In the genomic region with DNA sequence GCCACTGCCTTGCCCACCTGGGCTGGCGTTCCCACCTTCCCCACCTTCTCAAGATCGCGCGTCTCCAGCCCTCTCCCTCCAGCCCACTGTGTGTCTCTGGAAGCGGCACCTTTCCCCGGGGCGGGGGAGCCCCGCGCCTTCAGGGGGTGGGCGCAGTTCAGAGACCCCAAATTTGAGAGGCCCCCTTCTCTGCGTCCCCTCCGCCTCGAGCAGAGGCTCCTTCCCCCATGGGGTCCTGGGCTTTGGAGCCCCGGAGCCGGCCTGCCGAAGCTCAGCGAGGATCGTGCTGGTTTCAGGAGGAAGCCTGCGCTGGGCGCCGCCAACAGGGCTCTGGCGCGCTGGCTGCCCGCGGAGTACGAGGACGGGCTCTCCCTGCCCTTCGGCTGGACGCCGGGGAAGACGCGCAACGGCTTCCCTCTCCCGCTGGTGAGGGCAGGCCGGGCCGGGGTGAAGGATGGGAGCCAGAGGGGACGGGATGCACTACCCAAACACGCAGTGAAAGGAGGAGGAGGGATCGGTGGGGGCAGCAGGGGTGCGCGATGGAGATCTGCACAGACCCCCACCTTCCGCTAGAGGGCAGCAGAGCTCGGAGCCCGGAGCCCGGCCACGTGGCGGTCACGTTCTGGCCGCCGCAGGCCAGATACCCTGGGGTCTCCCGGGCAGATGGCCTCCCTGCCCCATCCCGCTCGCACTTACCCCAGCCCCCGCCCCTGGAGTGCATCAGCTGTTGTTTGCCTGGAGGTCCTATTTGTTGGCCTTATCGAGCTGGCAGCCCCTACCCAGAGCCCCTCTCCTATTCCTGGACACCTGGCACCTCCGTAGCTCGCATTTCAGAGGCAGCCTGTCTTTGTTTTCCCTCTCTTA, we compare ENCODE assay signal across 8 cellular contexts. TPM values are rescaled to one million over a fixed set of nuclear protein-coding genes. Genes with fewer than 3 reads are reported as not detected.
DNase-seq lines count a peak whose midpoint lies in the region; ATAC-seq and TF ChIP-seq lines count a peak whose summit lies in the region.

No MANE protein-coding gene starts in this region.

- CTCF ChIA-PET in IMR-90 (lab: Yijun Ruan, JAX): interaction anchor here (0.5 to 1.8 kb wide), 11 partner anchors 8 to 168 kb away, joined by 3 to 6 read pairs (median 3); partner anchors contain the start of genes LPO and RNF43

- no peak for TF ChIP-seq EP300 in gastroesophageal sphincter (IDR thresholded peaks at IDR 0.05)

- H3K79me1 ChIP-seq in IMR-90 (ENCODE audit: low read depth in 1 of 2, low read length in 2 of 2): no peaks in the 10 kb centered on the region

- TF ChIP-seq POLR2A in IMR-90 (IDR thresholded peaks at IDR 0.05; ENCODE audit: low read depth, low read length) (no peak), gastroesophageal sphincter (IDR thresholded peaks at IDR 0.05) (no peak)

- H3K4ac ChIP-seq in IMR-90 (ENCODE audit: low read depth, low read length): peak overlapping the region; percentile 58; the same call in 1 of the 2 replicates

- no TSS peak for BruUV-seq in IMR-90 (replicated peaks; lab: Mats Ljungman, UMichigan)

- in situ Hi-C loops in IMR-90 (cut with MboI; ENCODE audit: low sequenced_read_pairs): no loop called here

- intact Hi-C loops in IMR-90 (cut with micrococcal nuclease): loop anchor here (2.0 kb wide), 1 partner anchor 197 kb away; no protein-coding TSS in a partner anchor

- TF ChIP-seq RAD21 in IMR-90 (IDR thresholded peaks at IDR 0.05; ENCODE audit: low read length): peak; percentile 49

- H3K4me1 ChIP-seq in IMR-90 (ENCODE audit: control insufficient read depth, insufficient read depth, low read length) (no peaks in the 10 kb centered on the region), gastroesophageal sphincter (peaks cover 0 to 13% (median 5%) of the 10 kb centered on the region in 3 donors), subcutaneous abdominal adipose tissue (ENCODE audit: control insufficient read depth in 5 of 5, insufficient read depth in 5 of 5, low read length in 5 of 5) (peaks cover 0 to 14% (median 12%) of the 10 kb centered on the region in 5 donors)

- H4K91ac ChIP-seq in IMR-90 (ENCODE audit: insufficient read depth, low read depth, low read length): no peak overlapping the region

- no peak overlapping the region; the same call in 1 of the 2 replicates for H2AK5ac ChIP-seq in IMR-90 (ENCODE audit: low read depth, low read length)

- H3K9me1 ChIP-seq in IMR-90 (ENCODE audit: insufficient read depth, low read length): no peaks in the 10 kb centered on the region

- H3K9ac ChIP-seq in IMR-90 (ENCODE audit: low read depth, low read length) (peak overlapping the region; percentile 74), subcutaneous abdominal adipose tissue (ENCODE audit: low read length in 5 of 5) (peak overlapping the region in 2 of 5 donors; percentile 27 to 32)

- peak overlapping the region; percentile 81 for H2AK9ac ChIP-seq in IMR-90 (replicated peaks; ENCODE audit: low read depth, low read length, poor library complexity)

- no peak overlapping the region for H3K14ac ChIP-seq in IMR-90 (replicated peaks; ENCODE audit: low read depth, low read length)

- H3K27me3 ChIP-seq in IMR-90 (ENCODE audit: control insufficient read depth, insufficient read depth, low read length) (peaks cover 56% of the 10 kb centered on the region), gastroesophageal sphincter (peaks cover 72% of the 10 kb centered on the region), subcutaneous abdominal adipose tissue (ENCODE audit: control insufficient read depth in 5 of 5, insufficient read depth in 4 of 5, low read length in 5 of 5) (peaks cover 5 to 30% (median 19%) of the 10 kb centered on the region in 5 donors)

- peak overlapping the region; percentile 95 for H2AFZ ChIP-seq in IMR-90 (replicated peaks; ENCODE audit: low read length, poor library complexity)

- H2BK20ac ChIP-seq in IMR-90 (ENCODE audit: low read depth, low read length): no peak overlapping the region

- TF ChIP-seq CTCF in IMR-90 (conservative IDR thresholded peaks at IDR 0.05; ENCODE audit: low read depth, low read length): peak; percentile 70
- TF ChIP-seq CTCF in gastroesophageal sphincter (IDR thresholded peaks at IDR 0.05): peak; percentile 72 to 99 (median 90)

- peak overlapping the region; percentile 69 for H3K4me3 ChIP-seq in IMR-90 (ENCODE audit: insufficient read depth, low read depth, low read length)
- H3K4me3 ChIP-seq in gastroesophageal sphincter: peak overlapping the region; percentile 15 to 53
- H3K4me3 ChIP-seq in subcutaneous abdominal adipose tissue (ENCODE audit: low read depth in 1 of 5, low read length in 5 of 5): peak overlapping the region in 4 of 5 donors; percentile 53 to 59 (median 57)

- dilution Hi-C loops in IMR-90 (cut with HindIII; ENCODE audit: low sequenced_read_pairs, unreplicated experiment): no loop called here

- H3K9me3 ChIP-seq in IMR-90 (ENCODE audit: control insufficient read depth, insufficient read depth, low read length) (no peaks in the 10 kb centered on the region), gastroesophageal sphincter (no peaks in the 10 kb centered on the region), subcutaneous abdominal adipose tissue (ENCODE audit: control insufficient read depth in 5 of 5, low read length in 5 of 5) (no peaks in the 10 kb centered on the region)

- no peak overlapping the region for H2BK5ac ChIP-seq in IMR-90 (ENCODE audit: low read depth, low read length, poor library complexity, severe bottlenecking)

- ATAC-seq in IMR-90 (ENCODE audit: low read depth) (peak; percentile 96), gastroesophageal sphincter (peak; percentile 90)

- no peak overlapping the region for H3K56ac ChIP-seq in IMR-90 (ENCODE audit: extremely low read depth, insufficient read depth, low read length)

- no peak overlapping the region; the same call in 1 of the 2 replicates for H3K23ac ChIP-seq in IMR-90 (ENCODE audit: low read depth, low read length)

- H4K20me1 ChIP-seq in IMR-90 (ENCODE audit: insufficient read depth, low read length): no peaks in the 10 kb centered on the region

- peak overlapping the region; percentile 91 for H3K4me2 ChIP-seq in IMR-90 (ENCODE audit: low read depth, low read length)

- no peak overlapping the region for H4K5ac ChIP-seq in IMR-90 (ENCODE audit: low read depth, low read length)

- POLR2A ChIA-PET in IMR-90 (lab: Charles Lee; ENCODE audit: unreplicated experiment): no interaction called here

- peak; percentile 78 for DNase-seq in DMS53 (lab: John Stamatoyannopoulos, UW)
- no peak for DNase-seq in DMS53 treated with DMSO at 0.1 percent for 48 hours (lab: John Stamatoyannopoulos, UW; ENCODE audit: unreplicated experiment)
- DNase-seq in IMR-90: peak; percentile 31
- DNase-seq in RPMI7951 (ENCODE audit: low read depth): peak; percentile 16
- peak; percentile 75 for DNase-seq in activated gamma-delta T cell treated with Interleukin-2 at 50 U/mL for 16 hours
- peak in 50 of 56 donors; percentile 13 to 79 (median 56) for DNase-seq in nucleus accumbens (lab: John Stamatoyannopoulos, UW)

- WGBS in IMR-90 (ENCODE audit: extremely low coverage in 2 of 2, insufficient read length in 1 of 2), 2 experiments: 6% methylated on average over 20 of the region's 57 CpGs; no CpG with 5 or more reads in 1 of the 2 experiments
- WGBS in gastroesophageal sphincter (ENCODE audit: low coverage in 1 of 2), 2 donors: 10 to 54% methylated on average over 2 to 3 of the region's 57 CpGs

- H2BK120ac ChIP-seq in IMR-90 (ENCODE audit: low read depth, low read length): no peak overlapping the region

- H2BK15ac ChIP-seq in IMR-90 (ENCODE audit: low read depth, low read length): no peak overlapping the region

- no peaks in the 10 kb centered on the region for H3K36me3 ChIP-seq in IMR-90 (ENCODE audit: control insufficient read depth, insufficient read depth, low read length)
- H3K36me3 ChIP-seq in gastroesophageal sphincter: no peaks in the 10 kb centered on the region
- no peaks in the 10 kb centered on the region for H3K36me3 ChIP-seq in subcutaneous abdominal adipose tissue (ENCODE audit: control insufficient read depth in 5 of 5, insufficient read depth in 5 of 5, low read length in 5 of 5)

- peak overlapping the region in 1 of 2 experiments; percentile 55; a peak in 1 of 4 replicates for H4K8ac ChIP-seq in IMR-90 (ENCODE audit: low read depth in 2 of 2, low read length in 2 of 2)

- no peak overlapping the region for H3K18ac ChIP-seq in IMR-90 (ENCODE audit: low read depth, low read length)

- H3K27ac ChIP-seq in IMR-90 (ENCODE audit: insufficient read depth, low read length): no peak overlapping the region
- no peak overlapping the region for H3K27ac ChIP-seq in gastroesophageal sphincter
- H3K27ac ChIP-seq in subcutaneous abdominal adipose tissue (ENCODE audit: low read depth, low read length): no peak overlapping the region

TF ChIP-seq in IMR-90, 13 proteins besides CTCF, POLR2A, EP300 and RAD21 (continues in another document):
- TF ChIP-seq SMC3 (IDR thresholded peaks at IDR 0.05; ENCODE audit: low read depth, low read length) (peak; percentile 33; the same call in 1 of the 2 replicates), MXI1 (IDR thresholded peaks at IDR 0.05; ENCODE audit: borderline replicate concordance, low read depth, low read length) (peak; percentile 59; the same call in 1 of the 2 replicates)

RNA-seq across cellular contexts. Expression of gene LPO, which starts 11.1 kb away (rescaled TPM):
- total RNA-seq in IMR-90 (2012; rRNA removed) (not detected in 2 replicates), gastroesophageal sphincter (under 1 TPM in 2 of 4 donors, not detected in 2; 0.15 to 0.77 TPM)
- polyA plus RNA-seq in IMR-90 (2012; rRNA removed): not detected in 2 replicates
- polyA plus RNA-seq in IMR-90 (2012; cell fraction: cytosol; rRNA removed): not detected in 2 replicates
- polyA plus RNA-seq in IMR-90 (2012; cell fraction: nucleus; rRNA removed; ENCODE audit: low replicate concordance): 0.06 TPM in 1 of 2 replicates, not detected in the other
- total RNA-seq in RPMI7951 (2014; rRNA removed; shearing (Covaris generic)): not detected in 2 replicates

RNA-seq across cellular contexts. Expression of gene MKS1, which starts 30.4 kb away (rescaled TPM):
- 8.9 and 11.5 TPM in 2 replicates for total RNA-seq in IMR-90 (2012; rRNA removed)
- 11.0 and 13.2 TPM in 2 replicates for polyA plus RNA-seq in IMR-90 (2012; rRNA removed)
- 5.2 and 6.8 TPM in 2 replicates for polyA plus RNA-seq in IMR-90 (2012; cell fraction: cytosol; rRNA removed)
- polyA plus RNA-seq in IMR-90 (2012; cell fraction: nucleus; rRNA removed; ENCODE audit: low replicate concordance): 18.8 and 24.9 TPM in 2 replicates
- total RNA-seq in RPMI7951 (2014; rRNA removed; shearing (Covaris generic)): 8.8 and 15.7 TPM in 2 replicates
- total RNA-seq in gastroesophageal sphincter: 1 to 10 TPM; 6.7 to 9.3 (median 7.9) TPM

RNA-seq across cellular contexts. Expression of gene MPO, which starts 31.2 kb away (rescaled TPM):
- total RNA-seq in IMR-90 (2012; rRNA removed): not detected in 2 replicates
- not detected in 2 replicates for polyA plus RNA-seq in IMR-90 (2012; rRNA removed)
- polyA plus RNA-seq in IMR-90 (2012; cell fraction: cytosol; rRNA removed): 0.03 TPM in 1 of 2 replicates, not detected in the other
- polyA plus RNA-seq in IMR-90 (2012; cell fraction: nucleus; rRNA removed; ENCODE audit: low replicate concordance): 0.02 TPM in 1 of 2 replicates, not detected in the other
- 0.12 TPM in 1 of 2 replicates, not detected in the other for total RNA-seq in RPMI7951 (2014; rRNA removed; shearing (Covaris generic))
- total RNA-seq in gastroesophageal sphincter: 1 to 10 TPM in 1 of 4 donors, not detected in 3; 1.6 TPM

RNA-seq across cellular contexts. Expression of gene EPX, which starts 57.0 kb away (rescaled TPM):
- not detected in 2 replicates for total RNA-seq in IMR-90 (2012; rRNA removed)
- polyA plus RNA-seq in IMR-90 (2012; rRNA removed): not detected in 2 replicates
- not detected in 2 replicates for polyA plus RNA-seq in IMR-90 (2012; cell fraction: cytosol; rRNA removed)
- not detected in 2 replicates for polyA plus RNA-seq in IMR-90 (2012; cell fraction: nucleus; rRNA removed; ENCODE audit: low replicate concordance)
- not detected in 2 replicates for total RNA-seq in RPMI7951 (2014; rRNA removed; shearing (Covaris generic))
- total RNA-seq in gastroesophageal sphincter: not detected
